In the genomic region with DNA sequence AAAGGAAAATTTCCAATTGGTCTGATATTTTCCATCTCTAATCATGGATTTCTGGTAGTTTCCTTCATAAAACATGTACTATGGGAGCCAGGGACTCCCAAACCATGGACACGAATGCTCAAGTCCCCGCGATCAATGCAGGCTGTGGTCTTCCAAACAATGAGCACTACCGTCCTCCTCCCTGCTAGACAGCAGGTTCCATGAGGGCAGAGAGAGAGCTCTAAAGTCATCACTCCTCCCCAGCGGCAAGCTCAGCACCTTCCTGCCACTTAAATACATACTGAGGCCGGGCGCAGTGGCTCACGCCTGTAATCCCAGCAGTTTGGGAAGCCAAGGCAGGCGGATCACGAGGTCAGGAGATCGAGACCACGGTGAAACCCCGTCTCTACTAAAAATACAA, we compare ENCODE assay signal across 10 cellular contexts. TPM values are rescaled to one million over a fixed set of nuclear protein-coding genes. Genes with fewer than 3 reads are reported as not detected.
DNase-seq lines count a peak whose midpoint lies in the region; ATAC-seq and TF ChIP-seq lines count a peak whose summit lies in the region.
"Had no signal": no experiment of that assay in that cellular context is flagged by ENCODE, and none has a peak within 500 bp of the region (broad histone marks: within the 10 kb centered on the region; RNA-seq: fewer than 3 reads in every experiment).

No MANE protein-coding gene starts in this region.

- ATAC-seq in thoracic aorta (ENCODE audit: insufficient number of reproducible peaks, low FRiP score, low read depth): no peak

- peak; percentile 32 for DNase-seq in activated CD8-positive, alpha-beta memory T cell treated with anti-CD3 and anti-CD28 coated beads, Interleukin-2, amount 50 U/mL, for 48 hours
- DNase-seq in activated CD8-positive, alpha-beta memory T cell treated with anti-CD3 and anti-CD28 coated beads, Interleukin-2, amount 50 U/mL, for 4 hours: no peak
- DNase-seq in caudate nucleus (lab: John Stamatoyannopoulos, UW): no peak
- DNase-seq in thoracic aorta (ENCODE audit: low spot score): no peak
- DNase-seq in NCI-H1105 treated with DMSO at 0.1 percent for 48 hours (lab: John Stamatoyannopoulos, UW): no peak
- DNase-seq in GM19240 (ENCODE audit: insufficient read length, low spot score): no peak
- no peak for DNase-seq in NCI-H1436 (lab: John Stamatoyannopoulos, UW)
- DNase-seq: endodermal cell, NCI-H226 had no signal

- no peaks in the 10 kb centered on the region for H3K9me3 ChIP-seq in muscle layer of duodenum (ENCODE audit: control insufficient read depth in 1 of 2, low read length in 2 of 2)
- H3K9me3 ChIP-seq in thoracic aorta: no peaks in the 10 kb centered on the region

- no peak for TF ChIP-seq CTCF in thoracic aorta (IDR thresholded peaks at IDR 0.05)

- H3K27ac ChIP-seq in caudate nucleus (ENCODE audit: low read depth, low read length) (peak overlapping the region; percentile 9), muscle layer of duodenum (ENCODE audit: low read length) (peak overlapping the region; percentile 14), thoracic aorta (peak overlapping the region; percentile 50 to 56)

- no peaks in the 10 kb centered on the region for H3K36me3 ChIP-seq in muscle layer of duodenum (ENCODE audit: control insufficient read depth in 1 of 2, insufficient read depth in 2 of 2, low read length in 2 of 2)
- no peaks in the 10 kb centered on the region for H3K36me3 ChIP-seq in thoracic aorta

- H3K4me3 ChIP-seq in muscle layer of duodenum (ENCODE audit: low read depth in 1 of 2, low read length in 2 of 2) (no peak overlapping the region), thoracic aorta (no peak overlapping the region)

- H3K27me3 ChIP-seq in muscle layer of duodenum (ENCODE audit: low read depth, low read length) (no peaks in the 10 kb centered on the region), thoracic aorta (replicated peaks; ENCODE audit: insufficient read depth) (no peaks in the 10 kb centered on the region)

- H3K4me1 ChIP-seq in muscle layer of duodenum (ENCODE audit: control insufficient read depth in 1 of 2, insufficient read depth in 2 of 2, low read length in 2 of 2) (peaks cover 33 to 49% of the 10 kb centered on the region in 2 donors), thoracic aorta (ENCODE audit: control insufficient read depth in 1 of 2, low read depth in 2 of 2) (peaks cover 37 to 66% of the 10 kb centered on the region in 2 donors)

RNA-seq across cellular contexts. Expression of a gene that starts 31.1 kb away (rescaled TPM):
- total RNA-seq in thoracic aorta: 10 to 100 TPM; 39.0 to 83.2 TPM
